Comparison of ENCODE assay signal across 13 cellular contexts in genomic region chr18:48959921-48960920, GRCh38. TPM values are rescaled to one million over a fixed set of nuclear protein-coding genes. Genes with fewer than 3 reads are reported as not detected.
A peak's percentile ranks its signal among the peaks of the same experiment; 100 is the strongest.
DNase-seq lines count a peak whose midpoint lies in the region; ATAC-seq and TF ChIP-seq lines count a peak whose summit lies in the region.
"Had no signal": no experiment of that assay in that cellular context is flagged by ENCODE, and none has a peak within 500 bp of the region (broad histone marks: within the 10 kb centered on the region; RNA-seq: fewer than 3 reads in every experiment).

No MANE protein-coding gene starts in this region.

- no peak overlapping the region for H3K18ac ChIP-seq in H9 (ENCODE audit: insufficient read length, low read depth, low read length)

- no peak overlapping the region for H4K91ac ChIP-seq in H9 (ENCODE audit: insufficient read length, low read depth, low read length)

- H3K79me2 ChIP-seq in H9 (ENCODE audit: insufficient read depth, low read length) (no peaks in the 10 kb centered on the region; the same call in 1 of the 2 replicates), PC-9 (ENCODE audit: low read depth) (no peaks in the 10 kb centered on the region), osteoblast (ENCODE audit: insufficient read depth, low read length) (no peaks in the 10 kb centered on the region)

- H3K9me3 ChIP-seq in H9 (ENCODE audit: control insufficient read depth, low read depth, low read length) (no peaks in the 10 kb centered on the region), PC-9 (ENCODE audit: insufficient read depth, low read depth) (no peaks in the 10 kb centered on the region), osteoblast (ENCODE audit: low read depth, low read length) (no peaks in the 10 kb centered on the region)
- H3K9me3 ChIP-seq: left ventricle myocardium inferior had no signal

- TF ChIP-seq CTCF in H9 (conservative IDR thresholded peaks at IDR 0.05) (no peak), PC-9 (conservative IDR thresholded peaks at IDR 0.05) (no peak), fibroblast of mammary gland (conservative IDR thresholded peaks at IDR 0.05; ENCODE audit: control insufficient read depth, insufficient read depth, low read depth, low read length) (no peak), osteoblast (IDR thresholded peaks at IDR 0.05; ENCODE audit: extremely low read depth, low read depth, low read length) (no peak)

- peak; percentile 94 for DNase-seq in H9
- peak in 1 of 2 experiments; percentile 65 for DNase-seq in PC-9
- peak; percentile 62 for DNase-seq in fibroblast of mammary gland (ENCODE audit: low read depth)
- DNase-seq in osteoblast (ENCODE audit: insufficient read length, low spot score, missing footprints), result peak; percentile 84
- DNase-seq in T-cell, result no peak
- no peak for DNase-seq in activated CD8-positive, alpha-beta memory T cell treated with anti-CD3 and anti-CD28 coated beads, Interleukin-2, amount 50 U/mL, for 48 hours
- DNase-seq: activated naive CD8-positive, alpha-beta T cell treated with anti-CD3 and anti-CD28 coated beads, Interleukin-2, amount 10 ng/mL, durations not matched to agents 7 days and 5 days; left ventricle myocardium inferior; MM.1S; NCI-H82 had no signal

- WGBS in H9 (ENCODE audit: extremely low coverage, insufficient read length, low lambda C conversion rate), result no CpG with 5 or more reads among the region's 17 CpGs

- H3K27ac Mint-ChIP-seq in H9 (peak overlapping the region; percentile 90 to 99 (median 97)), T-cell (no peak overlapping the region)
- H3K27ac Mint-ChIP-seq: activated naive CD8-positive, alpha-beta T cell treated with anti-CD3 and anti-CD28 coated beads, Interleukin-2, amount 10 ng/mL, durations not matched to agents 7 days and 5 days; T-helper 1 cell treated with Interleukin-12 subunit alpha and Interleukin-12 subunit beta and Interleukin-4 antibody, amounts not matched to agents 30 μg/mL and 1 μg/mL, for 36 hours had no signal

- peaks cover 3% of the 10 kb centered on the region for H3K23me2 ChIP-seq in H9 (ENCODE audit: insufficient read length, low read depth, low read length, poor library complexity, severe bottlenecking)

- no peaks in the 10 kb centered on the region for H3K9me2 ChIP-seq in PC-9 (ENCODE audit: insufficient read depth)

- H3K9ac ChIP-seq in H9 (ENCODE audit: extremely low read depth, insufficient read length, low read length), result no peak overlapping the region

- H2BK12ac ChIP-seq in H9 (ENCODE audit: insufficient read length, low read depth, low read length), result no peak overlapping the region

- H3K27me3 Mint-ChIP-seq in H9 (ENCODE audit: low read depth), result peaks cover 13% of the 10 kb centered on the region
- H3K27me3 Mint-ChIP-seq in T-cell, result peaks cover 0 to 5% of the 10 kb centered on the region in 2 donors

- POLR2A ChIA-PET in PC-9 (lab: Charles Lee; ENCODE audit: unreplicated experiment), result no interaction called here
- POLR2A ChIA-PET in T-cell (lab: Charles Lee), result no interaction called here

- no peak overlapping the region for H3K23ac ChIP-seq in H9 (ENCODE audit: insufficient read length, low read depth, low read length)

- H3T11ph ChIP-seq in H9 (ENCODE audit: low read length), result no peak overlapping the region

- H3K79me1 ChIP-seq in H9 (ENCODE audit: insufficient read depth, low read depth, low read length, poor library complexity, severe bottlenecking), result no peaks in the 10 kb centered on the region

- no peak overlapping the region for H2AK5ac ChIP-seq in H9 (ENCODE audit: insufficient read length, low read length)

- H2BK120ac ChIP-seq in H9 (ENCODE audit: low read depth, low read length, poor library complexity, severe bottlenecking), result no peak overlapping the region

- H2BK5ac ChIP-seq in H9 (ENCODE audit: insufficient read length, low read length), result peak overlapping the region; percentile 94

- H4K20me1 ChIP-seq in H9 (ENCODE audit: control insufficient read depth, insufficient read depth, insufficient read length) (no peaks in the 10 kb centered on the region), PC-9 (ENCODE audit: insufficient read depth) (no peaks in the 10 kb centered on the region), osteoblast (ENCODE audit: insufficient read depth, low read length) (no peaks in the 10 kb centered on the region)

- peak overlapping the region; percentile 44 for H4K8ac ChIP-seq in H9 (replicated peaks; ENCODE audit: insufficient read length, low read depth, low read length)

- no peak overlapping the region for H3K56ac ChIP-seq in H9 (ENCODE audit: insufficient read length, low read depth, low read length)

- peak overlapping the region; percentile 64 for H3K4me2 ChIP-seq in H9 (ENCODE audit: insufficient read depth, insufficient read length, low read length)
- no peak overlapping the region; the same call in 1 of the 2 replicates for H3K4me2 ChIP-seq in PC-9
- peak overlapping the region; percentile 66 for H3K4me2 ChIP-seq in osteoblast (ENCODE audit: insufficient read depth, low read length)

- H2AFZ ChIP-seq in H9 (ENCODE audit: low read length) (no peak overlapping the region), PC-9 (no peak overlapping the region), osteoblast (ENCODE audit: low read length) (peak overlapping the region; percentile 13)

- no peaks in the 10 kb centered on the region; a peak in 1 of 7 replicates for H3K36me3 Mint-ChIP-seq in H9 (ENCODE audit: insufficient read depth in 1 of 3, low read depth in 3 of 3)
- H3K36me3 Mint-ChIP-seq in T-cell, result no peaks in the 10 kb centered on the region
- H3K36me3 Mint-ChIP-seq: activated naive CD8-positive, alpha-beta T cell treated with anti-CD3 and anti-CD28 coated beads, Interleukin-2, amount 10 ng/mL, durations not matched to agents 7 days and 5 days had no signal

- no peak for ATAC-seq in T-cell (replicated peaks in 1 of 4)
- ATAC-seq in HG03135 (IDR thresholded peaks at IDR 0.05; ENCODE audit: unreplicated experiment), result no peak
- no peak for ATAC-seq in GM21528 (IDR thresholded peaks at IDR 0.05; ENCODE audit: low FRiP score, unreplicated experiment)

- CTCF ChIA-PET in PC-9 (lab: Charles Lee), result no interaction called here
- CTCF ChIA-PET in T-cell (lab: Charles Lee), result no interaction called here

- H4K5ac ChIP-seq in H9 (ENCODE audit: insufficient read length, low read depth, low read length), result no peak overlapping the region

- peak overlapping the region; percentile 26 to 61; a peak in 4 of 5 replicates for H3K4me3 Mint-ChIP-seq in H9
- H3K4me3 Mint-ChIP-seq in T-cell, result no peak overlapping the region
- H3K4me3 Mint-ChIP-seq: activated naive CD8-positive, alpha-beta T cell treated with anti-CD3 and anti-CD28 coated beads, Interleukin-2, amount 10 ng/mL, durations not matched to agents 7 days and 5 days; T-helper 1 cell treated with Interleukin-12 subunit alpha and Interleukin-12 subunit beta and Interleukin-4 antibody, amounts not matched to agents 30 μg/mL and 1 μg/mL, for 36 hours had no signal

- H3K4me1 Mint-ChIP-seq in H9 (peaks cover 71 to 72% of the 10 kb centered on the region in 2 experiments), T-cell (peaks cover 21 to 30% (median 24%) of the 10 kb centered on the region in 3 donors)

- H3K9me3 Mint-ChIP-seq in H9 (no peaks in the 10 kb centered on the region; a peak in 1 of 5 replicates), T-cell (no peaks in the 10 kb centered on the region)
- H3K9me3 Mint-ChIP-seq: T-helper 1 cell treated with Interleukin-12 subunit alpha and Interleukin-12 subunit beta and Interleukin-4 antibody, amounts not matched to agents 30 μg/mL and 1 μg/mL, for 36 hours had no signal

- no peak overlapping the region for H3K14ac ChIP-seq in H9 (ENCODE audit: insufficient read depth, low read length)

- no peak overlapping the region; the same call in 1 of the 2 replicates for H3K4ac ChIP-seq in H9 (ENCODE audit: low read depth, low read length)

- no peak overlapping the region for H2BK20ac ChIP-seq in H9 (ENCODE audit: low read depth, low read length, poor library complexity, severe bottlenecking)

- H3K36me3 ChIP-seq in PC-9 (ENCODE audit: low read depth), result no peaks in the 10 kb centered on the region
- no peaks in the 10 kb centered on the region for H3K36me3 ChIP-seq in osteoblast (ENCODE audit: insufficient read depth, low read length)
- H3K36me3 ChIP-seq: left ventricle myocardium inferior had no signal

- H3K4me1 ChIP-seq in H9 (ENCODE audit: insufficient read depth, low read length) (peaks cover 23% of the 10 kb centered on the region), PC-9 (replicated peaks; ENCODE audit: insufficient read depth) (peaks cover 35% of the 10 kb centered on the region), osteoblast (ENCODE audit: insufficient read depth, low read length) (peaks cover 52% of the 10 kb centered on the region)

- peak overlapping the region; percentile 88 for H3K27ac ChIP-seq in H9 (ENCODE audit: insufficient read length, low read depth, low read length)
- 0 out of 2 replicates have a peak overlapping the region, but pooled peaks have one; percentile 7 for H3K27ac ChIP-seq in PC-9
- peak overlapping the region; percentile 94 for H3K27ac ChIP-seq in osteoblast (ENCODE audit: low read depth, low read length)
- H3K27ac ChIP-seq: left ventricle myocardium inferior had no signal

- intact Hi-C loops in PC-9 (cut with micrococcal nuclease; ENCODE audit: unreplicated experiment), result no loop called here

- BruUV-seq in PC-9 (replicated peaks; lab: Mats Ljungman, UMichigan), result no TSS peak

- peaks cover 18% of the 10 kb centered on the region for H3F3A ChIP-seq in PC-9 (ENCODE audit: insufficient read depth, low read depth)

- H3K27me3 ChIP-seq in H9 (ENCODE audit: insufficient read depth, low read length) (no peaks in the 10 kb centered on the region; the same call in 1 of the 2 replicates), PC-9 (ENCODE audit: insufficient read depth, low read depth) (no peaks in the 10 kb centered on the region), osteoblast (ENCODE audit: insufficient read depth, low read length) (no peaks in the 10 kb centered on the region)

- H2BK15ac ChIP-seq in H9 (ENCODE audit: low read depth, low read length), result no peak overlapping the region

- H3K4me3 ChIP-seq in PC-9 (no peak overlapping the region), fibroblast of mammary gland (ENCODE audit: control insufficient read depth, low read depth, low read length) (no peak overlapping the region), osteoblast (ENCODE audit: insufficient read depth, low read length) (peak overlapping the region; percentile 41)
- H3K4me3 ChIP-seq: left ventricle myocardium inferior had no signal

RNA-seq across cellular contexts. Expression of gene SMAD7, which starts 9.5 kb away (rescaled TPM):
- total RNA-seq in H9 (2021) (27.7 and 29.4 TPM in 2 replicates), PC-9 (2021) (5.0 and 5.8 TPM in 2 replicates), osteoblast (76.0 and 81.6 TPM in 2 replicates), T-cell (100 to 1,000 TPM in 1 of 5 donors, 10 to 100 TPM in 4; 28.5 to 138 (median 57.7) TPM)

Comparison
In these comparisons a context has a peak if more than half of its experiments do, and no peak if none do; other contexts are left out.
1. DNase-seq: peak in H9 (single experiment), fibroblast of mammary gland (single experiment) and osteoblast (single experiment); none in T-cell (0 of 34) and activated CD8-positive, alpha-beta memory T cell treated with anti-CD3 and anti-CD28 coated beads, Interleukin-2, amount 50 U/mL, for 48 hours (single experiment).
2. H3K27ac ChIP-seq: peak in every context shown above with its lines; median percentile 94 in osteoblast; 88 in H9; 7 in PC-9.
3. H3K27ac Mint-ChIP-seq: peak in H9 (3 of 3); none in T-cell (0 of 2).
4. H3K4me3 Mint-ChIP-seq: peak in H9 (2 of 2); none in T-cell (0 of 3).